22 cellular contexts compared by ENCODE assay signal in genomic region chr11:85540181-85540580, GRCh38.
DNase-seq lines count a peak whose midpoint lies in the region; ATAC-seq and TF ChIP-seq lines count a peak whose summit lies in the region.
"Had no signal": no experiment of that assay in that cellular context is flagged by ENCODE, and none has a peak within 500 bp of the region (broad histone marks: within the 10 kb centered on the region; RNA-seq: fewer than 3 reads in every experiment).

No MANE protein-coding gene starts in this region.

- H3K27me3 ChIP-seq in HUES48 (ENCODE audit: control insufficient read depth, insufficient read depth, low read length) (no peaks in the 10 kb centered on the region), Panc1 (ENCODE audit: control insufficient read depth, insufficient read depth, low read length) (no peaks in the 10 kb centered on the region), iPS-20b (ENCODE audit: insufficient read depth, low read length) (no peaks in the 10 kb centered on the region), neuronal stem cell (ENCODE audit: control insufficient read depth in 3 of 3, insufficient read depth in 3 of 3, low read depth in 1 of 3, low read length in 3 of 3) (no peaks in the 10 kb centered on the region), sigmoid colon (no peaks in the 10 kb centered on the region), transverse colon (no peaks in the 10 kb centered on the region)
- H3K27me3 ChIP-seq: SJSA1 had no signal

- no CpG with 5 or more reads among the region's 5 CpGs for WGBS in neuronal stem cell (ENCODE audit: extremely low coverage in 2 of 2, insufficient read length in 2 of 2, insufficient replicate concordance in 1 of 2), 2 donors
- 87 to 90% methylated on average over 5 of the region's 5 CpGs for WGBS in sigmoid colon, 2 donors
- 83% methylated on average over 5 of the region's 5 CpGs; no CpG with 5 or more reads in 1 of the 2 donors for WGBS in transverse colon (ENCODE audit: low coverage in 1 of 2), 2 donors

- CTCF ChIA-PET in Panc1 (lab: Charles Lee): no interaction called here

- H3K4ac ChIP-seq in neuronal stem cell (ENCODE audit: low read length): no peak overlapping the region

- no peak overlapping the region for H3K23ac ChIP-seq in neuronal stem cell (ENCODE audit: low read depth, low read length, poor library complexity)

- H3K14ac ChIP-seq in neuronal stem cell (ENCODE audit: low read length): no peak overlapping the region

- H3K9me3 ChIP-seq in HUES48 (ENCODE audit: control insufficient read depth, insufficient read depth, low read length) (peaks cover 3% of the 10 kb centered on the region; the same call in 1 of the 2 replicates), Panc1 (ENCODE audit: control insufficient read depth, insufficient read depth, low read depth, low read length) (no peaks in the 10 kb centered on the region), iPS-20b (ENCODE audit: insufficient read depth, low read depth, low read length) (no peaks in the 10 kb centered on the region), neuronal stem cell (replicated peaks in 1 of 2; ENCODE audit: control insufficient read depth in 2 of 2, insufficient read depth in 1 of 2, low read depth in 1 of 2, low read length in 2 of 2) (no peaks in the 10 kb centered on the region), sigmoid colon (no peaks in the 10 kb centered on the region), transverse colon (no peaks in the 10 kb centered on the region)
- H3K9me3 ChIP-seq: SJSA1 had no signal

- no TSS peak for BruUV-seq in Panc1 (replicated peaks; lab: Mats Ljungman, UMichigan)

- TF ChIP-seq CTCF in Panc1 (IDR thresholded peaks at IDR 0.05) (no peak), sigmoid colon (IDR thresholded peaks at IDR 0.05) (no peak), transverse colon (IDR thresholded peaks at IDR 0.05) (no peak)

- no peak overlapping the region for H2BK120ac ChIP-seq in neuronal stem cell (ENCODE audit: low read depth, low read length)

- no peak overlapping the region for H2AK5ac ChIP-seq in neuronal stem cell (ENCODE audit: low read depth, low read length)

- peaks cover 35% of the 10 kb centered on the region for H3K4me1 ChIP-seq in HUES48 (ENCODE audit: control insufficient read depth, insufficient read depth, low read length)
- H3K4me1 ChIP-seq in Panc1 (ENCODE audit: control insufficient read depth, insufficient read depth, low read length): no peaks in the 10 kb centered on the region
- H3K4me1 ChIP-seq in iPS-20b (ENCODE audit: insufficient read depth, low read length): peaks cover 22% of the 10 kb centered on the region; the same call in 1 of the 2 replicates
- peaks cover 8 to 20% of the 10 kb centered on the region in 2 donors for H3K4me1 ChIP-seq in neuronal stem cell (ENCODE audit: control insufficient read depth in 2 of 2, insufficient read depth in 1 of 2, low read depth in 1 of 2, low read length in 2 of 2)
- H3K4me1 ChIP-seq in sigmoid colon: no peaks in the 10 kb centered on the region
- no peaks in the 10 kb centered on the region for H3K4me1 ChIP-seq in transverse colon
- H3K4me1 ChIP-seq: SJSA1 had no signal

- intact Hi-C loops in Panc1 (cut with micrococcal nuclease; ENCODE audit: unreplicated experiment) (no loop called here), sigmoid colon (cut with DNase I) (no loop called here), transverse colon (cut with DNase I; ENCODE audit: low total_unique reads) (no loop called here)

- H3K4me3 ChIP-seq in HUES48 (ENCODE audit: low read depth, low read length) (no peak overlapping the region), Panc1 (ENCODE audit: low read depth in 2 of 2, low read length in 2 of 2) (no peak overlapping the region), iPS-20b (ENCODE audit: low read length) (no peak overlapping the region; the same call in 1 of the 2 replicates), neuronal stem cell (ENCODE audit: low read length in 2 of 2) (peak overlapping the region in 1 of 2 donors; percentile 16), sigmoid colon (no peak overlapping the region), transverse colon (no peak overlapping the region)
- H3K4me3 ChIP-seq: GM12878, K562, SJSA1 had no signal

- POLR2A ChIA-PET in Panc1 (lab: Charles Lee): no interaction called here

- no peak overlapping the region for H3K18ac ChIP-seq in neuronal stem cell (ENCODE audit: low read length)

- H4K91ac ChIP-seq in neuronal stem cell (ENCODE audit: low read depth, low read length, poor library complexity): peak overlapping the region; percentile 3

- ATAC-seq in Panc1: 0 out of 2 replicates have a peak, but pooled peaks have one; percentile 26
- ATAC-seq: GM12878, K562 had no signal

- TF ChIP-seq EP300 in sigmoid colon (IDR thresholded peaks at IDR 0.05): no peak
- no peak for TF ChIP-seq EP300 in transverse colon (IDR thresholded peaks at IDR 0.05; ENCODE audit: low read depth)

- H3K36me3 ChIP-seq in HUES48 (ENCODE audit: control insufficient read depth, insufficient read depth, low read length) (0 out of 2 replicates have a peak, but pooled peaks cover 3% of the 10 kb centered on the region), Panc1 (ENCODE audit: control insufficient read depth, insufficient read depth, low read length) (no peaks in the 10 kb centered on the region), iPS-20b (ENCODE audit: insufficient read depth, low read depth, low read length) (no peaks in the 10 kb centered on the region), neuronal stem cell (replicated peaks in 1 of 2; ENCODE audit: control insufficient read depth in 2 of 2, insufficient read depth in 2 of 2, low read length in 2 of 2) (no peaks in the 10 kb centered on the region), sigmoid colon (peaks cover 0 to 4% (median 0%) of the 10 kb centered on the region in 4 donors), transverse colon (no peaks in the 10 kb centered on the region)
- H3K36me3 ChIP-seq: SJSA1 had no signal

- in situ Hi-C loops in Panc1 (cut with HindIII; ENCODE audit: low pct_unique_long_range_greater_than_20kb, low sequenced_read_pairs) (no loop called here), transverse colon (cut with MboI; ENCODE audit: low pct_ligation_motif_present in 1 of 4, low pct_unique_long_range_greater_than_20kb in 1 of 4, low sequenced_read_pairs in 3 of 4) (no loop called here)

- H4K8ac ChIP-seq in neuronal stem cell (ENCODE audit: low read depth, low read length): peak overlapping the region; percentile 84

- H3K9ac ChIP-seq in HUES48 (ENCODE audit: low read depth, low read length) (no peak overlapping the region), iPS-20b (ENCODE audit: low read depth, low read length) (peak overlapping the region; percentile 49; the same call in 1 of the 2 replicates), neuronal stem cell (ENCODE audit: low read depth, low read length, poor library complexity) (no peak overlapping the region)

- no peak overlapping the region for H3K4me2 ChIP-seq in neuronal stem cell (ENCODE audit: insufficient read depth, low read length, poor library complexity, severe bottlenecking)

- H3K79me1 ChIP-seq in neuronal stem cell (ENCODE audit: low read depth, low read length): no peaks in the 10 kb centered on the region

- H3K27ac ChIP-seq in HUES48 (ENCODE audit: low read depth, low read length) (peak overlapping the region; percentile 95), Panc1 (ENCODE audit: low read length) (no peak overlapping the region), iPS-20b (ENCODE audit: low read length) (peak overlapping the region; percentile 66), neuronal stem cell (replicated peaks; ENCODE audit: low read length) (no peak overlapping the region), sigmoid colon (no peak overlapping the region), transverse colon (no peak overlapping the region)
- H3K27ac ChIP-seq: SJSA1 had no signal

- no peak overlapping the region for H2BK5ac ChIP-seq in neuronal stem cell (ENCODE audit: low read length)

- H2BK12ac ChIP-seq in neuronal stem cell (ENCODE audit: low read length): no peak overlapping the region

- DNase-seq in Panc1 (ENCODE audit: low read depth, low spot score) (no peak), neuronal stem cell (ENCODE audit: low spot score) (no peak), sigmoid colon (no peak), SW480 (ENCODE audit: low spot score) (no peak), transverse colon (no peak)
- no peak for DNase-seq in activated CD4-positive, alpha-beta T cell treated with anti-CD3 and anti-CD28 coated beads, Interleukin-2, amount 50 U/mL, for 4 hours
- DNase-seq: ACHN; AML-193; DMS 273 treated with DMSO at 0.1 percent for 48 hours; GDM1; HCEC 1CT; NCI-H1417 treated with DMSO at 0.1 percent for 48 hours; NCI-H1930; NCI-H2171; NCI-H446; NCI-H69; NK-92 treated with Interleukin-12 subunit alpha and Interleukin-12 subunit beta, amount 100 ng/mL, for 24 hours had no signal

- H2BK15ac ChIP-seq in neuronal stem cell (ENCODE audit: low read length): no peak overlapping the region

- peak overlapping the region; percentile 55 for H2AFZ ChIP-seq in neuronal stem cell (ENCODE audit: low read length)

- TF ChIP-seq POLR2A in sigmoid colon (IDR thresholded peaks at IDR 0.05): no peak
- no peak for TF ChIP-seq POLR2A in transverse colon (IDR thresholded peaks at IDR 0.05)

Comparison
In these comparisons a context has a peak if more than half of its experiments do, and no peak if none do; other contexts are left out.
1. H3K27ac ChIP-seq: peak in HUES48 (single experiment) and iPS-20b (single experiment); none in Panc1 (single experiment), neuronal stem cell (single experiment), sigmoid colon (0 of 4) and transverse colon (0 of 4).